Comparison of ENCODE assay signal across 8 cellular contexts in genomic region chr15:52568569-52569243, GRCh38. TPM values are rescaled to one million over a fixed set of nuclear protein-coding genes. Genes with fewer than 3 reads are reported as not detected.
DNase-seq lines count a peak whose midpoint lies in the region; ATAC-seq and TF ChIP-seq lines count a peak whose summit lies in the region.

A gene with protein sequence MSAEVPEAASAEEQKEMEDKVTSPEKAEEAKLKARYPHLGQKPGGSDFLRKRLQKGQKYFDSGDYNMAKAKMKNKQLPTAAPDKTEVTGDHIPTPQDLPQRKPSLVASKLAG (minus strand): TSS chr15:52569030. CDS start chr15:52568892, 138 bp downstream.

- no peaks in the 10 kb centered on the region for H3K9me3 ChIP-seq in HUES64 (ENCODE audit: insufficient read depth, low read depth, low read length)
- H3K9me3 ChIP-seq in OCI-LY3 (ENCODE audit: insufficient read depth, low read length) = no peaks in the 10 kb centered on the region
- no peaks in the 10 kb centered on the region for H3K9me3 ChIP-seq in mononuclear cell (ENCODE audit: low read depth, low read length)

- peaks cover 49% of the 10 kb centered on the region for H3K79me2 ChIP-seq in OCI-LY3 (ENCODE audit: low read length)

- peaks cover 9% of the 10 kb centered on the region for H3K4me1 ChIP-seq in HUES64 (ENCODE audit: insufficient read depth, low read length)
- H3K4me1 ChIP-seq in OCI-LY3 (ENCODE audit: low read length) = peaks cover 30% of the 10 kb centered on the region
- peaks cover 39% of the 10 kb centered on the region for H3K4me1 ChIP-seq in mononuclear cell (ENCODE audit: insufficient read depth, low read length)

- peak within 1 kb of the TSS; percentile 98 for H2AFZ ChIP-seq in OCI-LY3 (ENCODE audit: low read depth, low read length)

- H4K20me1 ChIP-seq in OCI-LY3 (ENCODE audit: insufficient read depth, low read length) = peaks cover 35% of the 10 kb centered on the region

- peak; percentile 69 for ATAC-seq in GM21447 (IDR thresholded peaks at IDR 0.05; ENCODE audit: unreplicated experiment)

- peak within 1 kb of the TSS; percentile 90 for H3K4me2 ChIP-seq in OCI-LY3 (ENCODE audit: low read length)

- DNase-seq in D341Med (ENCODE audit: low spot score) (peak; percentile 95), activated T-cell treated with anti-CD3 and anti-CD28 coated beads for 1 hour (ENCODE audit: low read depth) (peak; percentile 60), epidermal melanocyte (ENCODE audit: insufficient read length, low spot score) (peak; percentile 77)
- DNase-seq in stimulated activated CD8-positive, alpha-beta memory T cell treated with anti-CD3 and anti-CD28 coated beads, Interleukin-4, amount 100 ng/mL, for 24 hours (ENCODE audit: low read depth) = peak; percentile 72

- H3K27me3 ChIP-seq in HUES64 (ENCODE audit: insufficient read depth, low read length) = no peaks in the 10 kb centered on the region
- no peaks in the 10 kb centered on the region for H3K27me3 ChIP-seq in OCI-LY3 (ENCODE audit: low read depth, low read length)
- H3K27me3 ChIP-seq in mononuclear cell (ENCODE audit: insufficient read depth, low read length) = no peaks in the 10 kb centered on the region

- H3K9ac ChIP-seq in HUES64 (ENCODE audit: low read depth, low read length) = peak within 1 kb of the TSS; percentile 99
- peak within 1 kb of the TSS; percentile 97 for H3K9ac ChIP-seq in OCI-LY3 (ENCODE audit: low read length)

- no peak; the same call in 1 of the 2 replicates for TF ChIP-seq CTCF in OCI-LY3 (IDR thresholded peaks at IDR 0.05; ENCODE audit: low read depth, low read length)

- H3K36me3 ChIP-seq in HUES64 (ENCODE audit: insufficient read depth, low read length) (peaks cover 1% of the 10 kb centered on the region; the same call in 1 of the 2 replicates), OCI-LY3 (replicated peaks; ENCODE audit: low read depth, low read length) (peaks cover 12% of the 10 kb centered on the region)

- under 1% methylated on average over 75 of the region's 75 CpGs for WGBS in HUES64

- H3K27ac ChIP-seq in HUES64 (ENCODE audit: low read depth, low read length) (peak within 1 kb of the TSS; percentile 99), OCI-LY3 (ENCODE audit: low read length) (peak within 1 kb of the TSS; percentile 80)

- H3K4me3 ChIP-seq in HUES64 (ENCODE audit: low read length) = peak within 1 kb of the TSS; percentile 95
- H3K4me3 ChIP-seq in OCI-LY3 (ENCODE audit: low read length) = peak within 1 kb of the TSS; percentile 81
- peak within 1 kb of the TSS; percentile 70 for H3K4me3 ChIP-seq in mononuclear cell (ENCODE audit: low read length)

RNA-seq across cellular contexts. Expression of the gene that starts here (rescaled TPM):
- polyA plus RNA-seq in HUES64 (2013, experiment 1 of 2) = 117 TPM
- polyA plus RNA-seq in HUES64 (2013, experiment 2 of 2) = 132 TPM
- total RNA-seq in mononuclear cell = 160 TPM

Comparison
In these comparisons a context has a peak if more than half of its experiments do, and no peak if none do; other contexts are left out.
1. Peak in every context shown above with its lines: DNase-seq, ATAC-seq, H3K4me3 ChIP-seq and H3K27ac ChIP-seq.